15 cellular contexts compared by ENCODE assay signal in genomic region chr10:77230194-77230593, GRCh38.
DNase-seq lines count a peak whose midpoint lies in the region; ATAC-seq, FAIRE-seq and TF ChIP-seq lines count a peak whose summit lies in the region.
"Had no signal": no experiment of that assay in that cellular context is flagged by ENCODE, and none has a peak within 500 bp of the region (broad histone marks: within the 10 kb centered on the region; RNA-seq: fewer than 3 reads in every experiment).

No MANE protein-coding gene starts in this region.

- H3K27ac ChIP-seq in sigmoid colon, result peak overlapping the region in 3 of 4 donors; percentile 24 to 87 (median 81)
- H3K27ac ChIP-seq in CD8-positive, alpha-beta T cell (ENCODE audit: low read depth, low read length), result no peak overlapping the region
- H3K27ac ChIP-seq: testis had no signal

- H3K4me3 Mint-ChIP-seq in CD8-positive, alpha-beta T cell, result no peak overlapping the region
- H3K4me3 Mint-ChIP-seq: brain; CD8-positive, alpha-beta memory T cell had no signal

- H3K4me3 ChIP-seq in sigmoid colon, result no peak overlapping the region
- H3K4me3 ChIP-seq in CD8-positive, alpha-beta T cell (ENCODE audit: low read depth, low read length), result no peak overlapping the region
- H3K4me3 ChIP-seq: testis had no signal

- H3K4me1 Mint-ChIP-seq in CD8-positive, alpha-beta T cell (ENCODE audit: low read depth), result peaks cover 4% of the 10 kb centered on the region

- H3K27ac Mint-ChIP-seq in CD8-positive, alpha-beta T cell, result no peak overlapping the region
- H3K27ac Mint-ChIP-seq: brain; CD8-positive, alpha-beta memory T cell had no signal

- CTCF ChIA-PET in CD8-positive, alpha-beta T cell (lab: Charles Lee), result no interaction called here

- no peak for TF ChIP-seq POLR2A in sigmoid colon (IDR thresholded peaks at IDR 0.05)

- H3K9me3 ChIP-seq in sigmoid colon, result no peaks in the 10 kb centered on the region
- no peaks in the 10 kb centered on the region for H3K9me3 ChIP-seq in CD8-positive, alpha-beta T cell (ENCODE audit: low read length)
- H3K9me3 ChIP-seq: testis had no signal

- no peaks in the 10 kb centered on the region for H3K36me3 ChIP-seq in sigmoid colon
- H3K36me3 ChIP-seq in CD8-positive, alpha-beta T cell (ENCODE audit: insufficient read depth, low read length), result no peaks in the 10 kb centered on the region

- peaks cover 0 to 47% (median 38%) of the 10 kb centered on the region in 4 donors for H3K4me1 ChIP-seq in sigmoid colon
- no peaks in the 10 kb centered on the region for H3K4me1 ChIP-seq in CD8-positive, alpha-beta T cell (ENCODE audit: insufficient read depth, low read length)
- H3K4me1 ChIP-seq: testis had no signal

- POLR2A ChIA-PET in CD8-positive, alpha-beta T cell (lab: Charles Lee), result no interaction called here

- peak; percentile 88 for FAIRE-seq in RCC 7860 (lab: Jason Lieb, UNC)
- FAIRE-seq: G401.6 had no signal

- intact Hi-C loops in sigmoid colon (cut with DNase I), result no loop called here
- intact Hi-C loops in CD8-positive, alpha-beta T cell (cut with DNase I, micrococcal nuclease), result no loop called here

- H3K9me3 Mint-ChIP-seq in CD8-positive, alpha-beta T cell, result no peaks in the 10 kb centered on the region
- H3K9me3 Mint-ChIP-seq: CD8-positive, alpha-beta memory T cell had no signal

- DNase-seq in EH (ENCODE audit: low read depth) (peak; percentile 87), RCC 7860 (ENCODE audit: low spot score) (peak; percentile 85), fibroblast of gingiva (ENCODE audit: low read depth) (peak; percentile 52), sigmoid colon (no peak), occipital lobe (lab: John Stamatoyannopoulos, UW) (no peak), SW480 (ENCODE audit: low spot score) (no peak)
- no peak for DNase-seq in CD8-positive, alpha-beta T cell
- DNase-seq: activated CD8-positive, alpha-beta memory T cell treated with anti-CD3 and anti-CD28 coated beads for 24 hours; CD8-positive, alpha-beta memory T cell; effector CD8-positive, alpha-beta T cell; posterior cingulate gyrus; testis had no signal

- ATAC-seq in GM18868 (IDR thresholded peaks at IDR 0.05; ENCODE audit: unreplicated experiment), result no peak
- ATAC-seq in CD8-positive, alpha-beta T cell, result no peak

- H3K27me3 ChIP-seq in sigmoid colon, result no peaks in the 10 kb centered on the region
- H3K27me3 ChIP-seq in CD8-positive, alpha-beta T cell (ENCODE audit: insufficient read depth, low read length), result no peaks in the 10 kb centered on the region
- H3K27me3 ChIP-seq: testis had no signal

- H3K27me3 Mint-ChIP-seq in CD8-positive, alpha-beta T cell (ENCODE audit: low read depth), result no peaks in the 10 kb centered on the region

- 91 to 93% methylated on average over 5 of the region's 5 CpGs for WGBS in sigmoid colon, 2 donors

- no peaks in the 10 kb centered on the region for H3K36me3 Mint-ChIP-seq in CD8-positive, alpha-beta T cell
- H3K36me3 Mint-ChIP-seq: brain; CD8-positive, alpha-beta memory T cell had no signal

- TF ChIP-seq EP300 in sigmoid colon (IDR thresholded peaks at IDR 0.05), result no peak

- no peak for TF ChIP-seq CTCF in sigmoid colon (IDR thresholded peaks at IDR 0.05)
- no peak for TF ChIP-seq CTCF in CD8-positive, alpha-beta T cell (IDR thresholded peaks at IDR 0.05)

Comparison
In these comparisons a context has a peak if more than half of its experiments do, and no peak if none do; other contexts are left out.
1. DNase-seq: peak in EH (single experiment), RCC 7860 (single experiment) and fibroblast of gingiva (single experiment); none in sigmoid colon (single experiment), occipital lobe (single experiment), CD8-positive, alpha-beta T cell (0 of 7) and SW480 (single experiment).